In genomic region chr12:109196332-109196731, GRCh38 we compare ENCODE assay signal across 28 cellular contexts.
"Had no signal": no experiment of that assay in that cellular context is flagged by ENCODE, and none has a peak within 500 bp of the region (broad histone marks: within the 10 kb centered on the region; RNA-seq: fewer than 3 reads in every experiment).

No MANE protein-coding gene starts in this region.

- H3K27ac ChIP-seq: neutrophil, pancreas, prostate gland, skin epidermis, spleen, suprapubic skin, testis, tibial artery, transverse colon, upper lobe of right lung, uterus had no signal

- H3K4me2 ChIP-seq: smooth muscle cell had no signal

- FAIRE-seq: pancreas had no signal

- H3K27me3 ChIP-seq: neutrophil, pancreas, spleen, suprapubic skin, testis, tibial artery, transverse colon, upper lobe of right lung, uterus had no signal

- ATAC-seq: naive thymus-derived CD8-positive, alpha-beta T cell; natural killer cell treated with Interleukin-12 subunit alpha and Interleukin-12 subunit beta and Interleukin-15 and Interleukin-18, amount 100 ng/mL, for 72 hours; pancreas; right cardiac atrium; sciatic nerve; stimulated activated memory B cell treated with anti-CD40 and anti-IgM and Interleukin-4, amounts not matched to agents 10 μg/mL and 1 μg/mL and 100 μg/mL, for 72 hours; stimulated activated naive CD8-positive, alpha-beta T cell treated with anti-CD3 and anti-CD28 coated beads, Interleukin-15, amount 100 ng/mL, for 72 hours; stimulated activated naive CD8-positive, alpha-beta T cell treated with anti-CD3 and anti-CD28 coated beads, Interleukin-15, Interleukin-2, amounts not matched to agents 100 U/mL and 50 U/mL, for 24 hours; upper lobe of right lung had no signal

- H3K4me3 ChIP-seq: pancreas, prostate gland, skin epidermis, smooth muscle cell, spleen, suprapubic skin, testis, tibial artery, transverse colon, upper lobe of right lung, uterus had no signal

- H3K36me3 ChIP-seq: prostate gland, uterus had no signal

- H3K4me1 ChIP-seq: prostate gland, spleen, testis, tibial artery, transverse colon, upper lobe of right lung, uterus had no signal

- DNase-seq: naive thymus-derived CD8-positive, alpha-beta T cell; nephron progenitor cell; nucleus accumbens; pancreas; right cardiac atrium; stimulated activated CD4-positive, alpha-beta T cell treated with anti-CD3 and anti-CD28 coated beads, Interleukin-12 subunit alpha, Interleukin-12 subunit beta, amount 100 ng/mL, for 4 hours; stimulated activated CD4-positive, alpha-beta T cell treated with anti-CD3 and anti-CD28 coated beads, Interleukin-1b, Interleukin-23, amount 100 ng/mL, for 48 hours; stimulated activated CD4-positive, alpha-beta T cell treated with anti-CD3 and anti-CD28 coated beads, Interleukin-4, amount 100 ng/mL, for 1 hour; stimulated activated CD4-positive, alpha-beta T cell treated with anti-CD3 and anti-CD28 coated beads, Interleukin-4, amount 100 ng/mL, for 4 hours; stimulated activated CD8-positive, alpha-beta memory T cell treated with anti-CD3 and anti-CD28 coated beads, Interleukin-4, amount 100 ng/mL, for 48 hours; stimulated activated naive CD4-positive, alpha-beta T cell; stimulated activated naive CD8-positive, alpha-beta T cell treated with anti-CD3 and anti-CD28 coated beads, Interleukin-15, amount 100 ng/mL, for 72 hours; stimulated activated naive CD8-positive, alpha-beta T cell treated with anti-CD3 and anti-CD28 coated beads, Interleukin-15, Interleukin-2, amounts not matched to agents 100 U/mL and 50 U/mL, for 24 hours; substantia nigra; testis; tibial artery; transverse colon; upper lobe of right lung; uterus had no signal

- H3K9me3 ChIP-seq: neutrophil, pancreas, prostate gland, suprapubic skin, testis, tibial artery, transverse colon, upper lobe of right lung, uterus had no signal
